Comparison of ENCODE assay signal across 9 cellular contexts in the genomic region with DNA sequence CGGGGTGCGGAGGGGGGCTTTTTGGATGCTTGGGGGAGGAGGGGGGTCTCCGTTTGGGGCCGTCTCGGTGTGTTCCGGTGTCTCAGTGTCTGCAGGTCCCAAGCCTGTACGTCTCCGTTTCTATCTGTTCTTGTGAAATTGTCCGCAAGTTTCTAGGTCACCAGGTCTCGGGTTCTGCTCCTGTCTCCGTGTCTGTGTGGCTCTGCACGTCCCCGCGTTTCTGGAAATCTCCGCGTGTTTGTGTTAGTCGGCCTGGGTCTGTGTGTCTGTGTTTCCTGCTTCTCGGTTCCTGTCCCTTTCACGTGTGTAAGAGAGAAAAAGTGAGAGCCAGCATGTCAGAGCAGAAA. TPM values are rescaled to one million over a fixed set of nuclear protein-coding genes. Genes with fewer than 3 reads are reported as not detected.
DNase-seq lines count a peak whose midpoint lies in the region; ATAC-seq and TF ChIP-seq lines count a peak whose summit lies in the region.
"Had no signal": no experiment of that assay in that cellular context is flagged by ENCODE, and none has a peak within 500 bp of the region (broad histone marks: within the 10 kb centered on the region; RNA-seq: fewer than 3 reads in every experiment).

No MANE protein-coding gene starts in this region.

- ATAC-seq in PC-3, result no peak
- no peak for ATAC-seq in memory B cell (ENCODE audit: low read depth)
- no peak for ATAC-seq in GM18858 (IDR thresholded peaks at IDR 0.05; ENCODE audit: unreplicated experiment)

- H3K36me3 ChIP-seq in BE2C, result no peaks in the 10 kb centered on the region
- H3K36me3 ChIP-seq in PC-3 (ENCODE audit: low read depth, low read length), result no peaks in the 10 kb centered on the region
- no peaks in the 10 kb centered on the region for H3K36me3 ChIP-seq in tibial artery

- DNase-seq in BE2C, result no peak
- no peak for DNase-seq in PC-3
- DNase-seq in choroid plexus epithelial cell (ENCODE audit: low read depth), result no peak
- DNase-seq in memory B cell (ENCODE audit: low spot score in 2 of 2), result peak in 1 of 2 donors; percentile 13
- peak; percentile 50 to 80 for DNase-seq in tibial artery
- no peak for DNase-seq in EL
- no peak for DNase-seq in kidney glomerular epithelial cell (lab: John Stamatoyannopoulos, UW)

- intact Hi-C loops in PC-3 (cut with micrococcal nuclease), result loop anchor here (5.0 kb wide), 1 partner anchor 116 kb away; no protein-coding TSS in a partner anchor
- intact Hi-C loops in tibial artery (cut with DNase I; ENCODE audit: low total_unique reads), result loop anchor here (5.0 kb wide), 1 partner anchor 91 kb away; no protein-coding TSS in a partner anchor

- peak overlapping the region; percentile 53 for H3K4me3 ChIP-seq in BE2C (ENCODE audit: low read depth, low read length)
- H3K4me3 ChIP-seq in PC-3 (ENCODE audit: low read length), result no peak overlapping the region
- H3K4me3 ChIP-seq in choroid plexus epithelial cell (ENCODE audit: low read depth, low read length), result peak overlapping the region; percentile 65
- H3K4me3 ChIP-seq in tibial artery, result peak overlapping the region; percentile 57 to 72

- no peak overlapping the region for H3K9ac ChIP-seq in PC-3 (ENCODE audit: low read length)

- no peaks in the 10 kb centered on the region for H3K79me2 ChIP-seq in PC-3 (ENCODE audit: low read length)

- peak overlapping the region; percentile 87 for H3K4me3 Mint-ChIP-seq in memory B cell

- CTCF ChIA-PET in PC-3 (lab: Charles Lee), result no interaction called here

- H3K9me3 Mint-ChIP-seq in memory B cell, result no peaks in the 10 kb centered on the region

- no TSS peak for BruUV-seq in PC-3 (replicated peaks; lab: Mats Ljungman, UMichigan)

- H3K27ac Mint-ChIP-seq in memory B cell, result no peak overlapping the region

- no peaks in the 10 kb centered on the region for H3K9me2 ChIP-seq in PC-3 (replicated peaks; ENCODE audit: low read length)

- TF ChIP-seq CTCF in BE2C (IDR thresholded peaks at IDR 0.05; ENCODE audit: low read depth, low read length) (no peak), PC-3 (conservative IDR thresholded peaks at IDR 0.05; ENCODE audit: low read depth, low read length) (no peak), choroid plexus epithelial cell (conservative IDR thresholded peaks at IDR 0.05; ENCODE audit: low read depth, low read length) (no peak), tibial artery (IDR thresholded peaks at IDR 0.05) (no peak)

- POLR2A ChIA-PET in PC-3 (lab: Charles Lee; ENCODE audit: unreplicated experiment), result no interaction called here

- H3K4me2 ChIP-seq in PC-3 (ENCODE audit: low read length), result peak overlapping the region; percentile 44; the same call in 1 of the 2 replicates

- peaks cover 30% of the 10 kb centered on the region for H3K27me3 Mint-ChIP-seq in memory B cell

- peaks cover 52% of the 10 kb centered on the region for H3K27me3 ChIP-seq in BE2C
- H3K27me3 ChIP-seq in PC-3 (ENCODE audit: low read length), result no peaks in the 10 kb centered on the region
- H3K27me3 ChIP-seq in tibial artery, result peaks cover 0 to 32% of the 10 kb centered on the region in 2 donors

- no peaks in the 10 kb centered on the region for H3F3A ChIP-seq in PC-3 (ENCODE audit: low read length, unreplicated experiment)

- H2AFZ ChIP-seq in PC-3 (ENCODE audit: low read length), result no peak overlapping the region

- H3K36me3 Mint-ChIP-seq in memory B cell, result no peaks in the 10 kb centered on the region

- no peaks in the 10 kb centered on the region for H3K4me1 ChIP-seq in BE2C
- H3K4me1 ChIP-seq in PC-3 (ENCODE audit: insufficient read depth, low read length), result peaks cover 10% of the 10 kb centered on the region
- H3K4me1 ChIP-seq in tibial artery, result peaks cover 0 to 42% (median 33%) of the 10 kb centered on the region in 4 donors

- no peak overlapping the region for H3K27ac ChIP-seq in PC-3 (ENCODE audit: low read length)
- H3K27ac ChIP-seq in tibial artery, result peak overlapping the region; percentile 79 to 88

- H3K9me3 ChIP-seq in BE2C (no peaks in the 10 kb centered on the region), PC-3 (ENCODE audit: low read length) (no peaks in the 10 kb centered on the region), tibial artery (no peaks in the 10 kb centered on the region)

- no peaks in the 10 kb centered on the region for H4K20me1 ChIP-seq in PC-3 (ENCODE audit: low read length)

- peaks cover 13% of the 10 kb centered on the region for H3K4me1 Mint-ChIP-seq in memory B cell

RNA-seq across cellular contexts. Expression of gene COL27A1, which starts 0.9 kb away (rescaled TPM):
- 0.08 TPM for polyA plus RNA-seq in BE2C (2012; ENCODE audit: insufficient read depth, insufficient read length, low read depth)
- total RNA-seq in PC-3 (2014; rRNA removed), result 4.3 and 11.4 TPM in 2 replicates

RNA-seq across cellular contexts. Expression of gene KIF12, which starts 57.2 kb away (rescaled TPM):
- polyA plus RNA-seq in BE2C (2012; ENCODE audit: insufficient read depth, insufficient read length, low read depth), result not detected
- total RNA-seq in PC-3 (2014; rRNA removed), result 4.4 and 6.3 TPM in 2 replicates
- total RNA-seq: activated CD8-positive, alpha-beta memory T cell treated with anti-CD3 and anti-CD28 coated beads for 36 hours had no signal

Comparison
In these comparisons a context has a peak if more than half of its experiments do, and no peak if none do; other contexts are left out.
1. DNase-seq: peak in tibial artery (2 of 2); none in BE2C (single experiment), PC-3 (single experiment), choroid plexus epithelial cell (single experiment), EL (single experiment) and kidney glomerular epithelial cell (single experiment).